Comparison of ENCODE assay signal across 16 cellular contexts in the genomic region with DNA sequence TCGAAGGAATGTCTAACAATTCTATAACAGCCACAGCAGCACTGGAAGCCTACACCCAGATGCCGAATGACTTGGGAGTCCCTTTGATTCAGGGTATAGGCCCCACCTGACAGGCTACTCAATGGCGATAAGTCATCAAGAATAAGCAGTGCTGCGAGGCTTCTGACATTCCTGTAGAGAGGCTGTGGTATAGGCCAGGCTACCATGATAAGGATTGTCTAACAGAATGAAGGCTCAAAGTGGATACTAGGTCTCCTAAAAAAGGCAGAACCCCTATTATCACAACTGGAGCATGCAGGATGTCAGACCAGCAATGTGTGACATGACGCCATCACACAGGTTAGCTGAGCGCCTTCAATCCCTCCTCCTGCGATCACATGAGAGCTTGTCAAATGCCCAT.
"Had no signal": no experiment of that assay in that cellular context is flagged by ENCODE, and none has a peak within 500 bp of the region (broad histone marks: within the 10 kb centered on the region; RNA-seq: fewer than 3 reads in every experiment).

No MANE protein-coding gene starts in this region.

- FAIRE-seq: HepG2, RCC 7860 had no signal

- ATAC-seq: HepG2 had no signal

- DNase-seq: IMR-90, Kasumi-1, MM.1S, NCI-H1092 treated with DMSO at 0.1 percent for 48 hours, NCI-H1417, NCI-H1436 treated with DMSO at 0.1 percent for 48 hours, NCI-H1694, NCI-H187 treated with DMSO at 0.1 percent for 48 hours, NCI-H2029 treated with DMSO at 0.1 percent for 48 hours, NCI-H69, NCI-H774, Right ventricle myocardium superior, RPMI8226, SIG-M5 had no signal
